ENCODE assay signal across 28 cellular contexts in the genomic region with DNA sequence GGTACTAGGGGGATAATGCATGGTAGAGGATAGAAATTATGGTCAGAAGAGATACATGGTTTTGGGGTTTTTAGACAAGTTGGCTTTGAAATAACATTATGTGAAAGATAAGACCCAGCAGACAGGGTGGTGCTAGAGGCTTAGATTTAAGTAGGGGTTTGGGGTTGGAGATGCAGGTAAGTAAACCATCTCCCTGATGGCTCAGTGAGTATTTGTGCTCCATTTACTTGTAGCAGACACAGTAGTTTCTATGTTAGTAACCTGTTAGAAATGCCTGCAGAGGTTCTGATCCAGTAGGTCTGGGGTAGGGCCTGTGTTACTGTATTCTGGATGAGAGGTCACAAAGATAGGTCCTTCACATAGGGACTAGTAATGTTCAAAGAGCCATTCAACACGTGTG.
"Had no signal": no experiment of that assay in that cellular context is flagged by ENCODE, and none has a peak within 500 bp of the region (broad histone marks: within the 10 kb centered on the region; RNA-seq: fewer than 3 reads in every experiment).

No MANE protein-coding gene starts in this region.

- H3K27ac ChIP-seq: KMS-11, Peyer's patch, SJCRH30, VCaP had no signal

- H3K4me2 ChIP-seq: KMS-11, SK-N-SH had no signal

- ATAC-seq: activated CD4-positive, CD25-positive, alpha-beta regulatory T cell treated with anti-CD3 and anti-CD28 coated beads, Interleukin-2, amount 50 U/mL, for 24 hours; activated CD8-positive, alpha-beta T cell treated with anti-CD3 and anti-CD28 coated beads for 36 hours; activated naive CD8-positive, alpha-beta T cell treated with anti-CD3 and anti-CD28 coated beads, Interleukin-2, amount 50 U/mL, for 24 hours had no signal

- H3K4me3 ChIP-seq: MG63, Peyer's patch, SJCRH30 had no signal

- H3K9ac ChIP-seq: KMS-11, SK-N-SH had no signal

- H3K9me3 ChIP-seq: MG63, Peyer's patch, SJCRH30, SK-N-SH had no signal

- H3K27me3 ChIP-seq: MG63, Peyer's patch, SJCRH30 had no signal

- H3K4me1 Mint-ChIP-seq: brain had no signal

- H3K27me3 Mint-ChIP-seq: activated CD8-positive, alpha-beta T cell treated with anti-CD3 and anti-CD28 coated beads for 36 hours; activated naive CD8-positive, alpha-beta T cell treated with anti-CD3 and anti-CD28 coated beads, Interleukin-2, amount 50 U/mL, for 24 hours; central memory CD8-positive, alpha-beta T cell had no signal

- H3K27ac Mint-ChIP-seq: activated CD8-positive, alpha-beta T cell treated with anti-CD3 and anti-CD28 coated beads for 36 hours; activated naive CD8-positive, alpha-beta T cell treated with anti-CD3 and anti-CD28 coated beads, Interleukin-2, amount 50 U/mL, for 24 hours; brain had no signal

- H3K4me1 ChIP-seq: Peyer's patch, SJCRH30 had no signal

- DNase-seq: activated CD4-positive, alpha-beta T cell treated with anti-CD3 and anti-CD28 coated beads for 4 hours; activated CD8-positive, alpha-beta memory T cell treated with anti-CD3 and anti-CD28 coated beads, Interleukin-2, amount 50 U/mL, for 4 hours; activated CD8-positive, alpha-beta T cell treated with anti-CD3 and anti-CD28 coated beads for 36 hours; activated effector memory CD4-positive, alpha-beta T cell treated with anti-CD3 and anti-CD28 coated beads, Interleukin-2, amount 50 U/mL, for 16 hours; activated naive CD4-positive, alpha-beta T cell treated with Interleukin-2 at 50 U/mL for 16 hours; activated naive CD8-positive, alpha-beta T cell treated with anti-CD3 and anti-CD28 coated beads, Interleukin-2, amount 50 U/mL, for 24 hours; amniotic stem cell; MG63; MV-4-11; NCI-H1105; NCI-H1436; NCI-H187; NCI-H2081; NCI-H226; NCI-H510A; NCI-H526 treated with DMSO at 0.1 percent for 48 hours; Peyer's patch; Right ventricle myocardium superior; SJCRH30; SK-N-SH; T-helper 1 cell had no signal

- H3K4me3 Mint-ChIP-seq: activated CD8-positive, alpha-beta T cell treated with anti-CD3 and anti-CD28 coated beads for 36 hours; activated naive CD8-positive, alpha-beta T cell treated with anti-CD3 and anti-CD28 coated beads, Interleukin-2, amount 50 U/mL, for 24 hours; brain; central memory CD8-positive, alpha-beta T cell had no signal

- H3K9me2 ChIP-seq: SK-N-SH had no signal

- H3K9me3 Mint-ChIP-seq: activated CD8-positive, alpha-beta T cell treated with anti-CD3 and anti-CD28 coated beads for 36 hours; activated naive CD4-positive, alpha-beta T cell treated with anti-CD3 and anti-CD28 coated beads, Interleukin-2, amount 50 U/mL, for 72 hours; activated naive CD8-positive, alpha-beta T cell treated with anti-CD3 and anti-CD28 coated beads, Interleukin-2, amount 50 U/mL, for 24 hours; brain; central memory CD8-positive, alpha-beta T cell had no signal

- FAIRE-seq: astrocyte had no signal
